ENCODE assay signal across 13 cellular contexts in genomic region chr2:3644246-3644525, GRCh38. TPM values are rescaled to one million over a fixed set of nuclear protein-coding genes. Genes with fewer than 3 reads are reported as not detected.
DNase-seq lines count a peak whose midpoint lies in the region; ATAC-seq and TF ChIP-seq lines count a peak whose summit lies in the region.
"Had no signal": no experiment of that assay in that cellular context is flagged by ENCODE, and none has a peak within 500 bp of the region (broad histone marks: within the 10 kb centered on the region; RNA-seq: fewer than 3 reads in every experiment).

No MANE protein-coding gene starts in this region.

- ATAC-seq in GM21529 (IDR thresholded peaks at IDR 0.05; ENCODE audit: unreplicated experiment) (peak; percentile 80), HG03064 (IDR thresholded peaks at IDR 0.05; ENCODE audit: low read depth, unreplicated experiment) (peak; percentile 82)
- ATAC-seq: Panc1 had no signal

- DNase-seq in SKM-1 treated with dmso at 0.1 percent for 144 hours (lab: John Stamatoyannopoulos, UW; ENCODE audit: unreplicated experiment) (peak; percentile 47), SKM-1 (lab: John Stamatoyannopoulos, UW; ENCODE audit: unreplicated experiment) (no peak), osteoblast (ENCODE audit: insufficient read length, low spot score, missing footprints) (peak; percentile 73), NCI-H1436 treated with DMSO at 0.1 percent for 48 hours (lab: John Stamatoyannopoulos, UW) (no peak), cerebellar cortex (ENCODE audit: low spot score) (no peak)
- DNase-seq in stimulated activated naive CD4-positive, alpha-beta T cell (lab: John Stamatoyannopoulos, UW) = no peak
- DNase-seq: GF-D8, NCI-H510A treated with DMSO at 0.1 percent for 48 hours, T-helper 1 cell had no signal

- H3K9me3 ChIP-seq in osteoblast (ENCODE audit: low read depth, low read length) = no peaks in the 10 kb centered on the region
- H3K9me3 ChIP-seq: thoracic aorta had no signal

- H3K4me3 ChIP-seq in osteoblast (ENCODE audit: insufficient read depth, low read length) = no peak overlapping the region
- H3K4me3 ChIP-seq: thoracic aorta had no signal

- no peak overlapping the region for H2AFZ ChIP-seq in osteoblast (ENCODE audit: low read length)

- H3K4me2 ChIP-seq in osteoblast (ENCODE audit: insufficient read depth, low read length) = no peak overlapping the region

- no peak for TF ChIP-seq CTCF in osteoblast (IDR thresholded peaks at IDR 0.05; ENCODE audit: extremely low read depth, low read depth, low read length)

- H3K4me1 ChIP-seq in osteoblast (ENCODE audit: insufficient read depth, low read length) = no peaks in the 10 kb centered on the region

- no peak overlapping the region for H3K27ac ChIP-seq in osteoblast (ENCODE audit: low read depth, low read length)
- H3K27ac ChIP-seq: thoracic aorta had no signal

- no peaks in the 10 kb centered on the region for H3K27me3 ChIP-seq in osteoblast (ENCODE audit: insufficient read depth, low read length)

- no peaks in the 10 kb centered on the region for H3K79me2 ChIP-seq in osteoblast (ENCODE audit: insufficient read depth, low read length)

- H4K20me1 ChIP-seq in osteoblast (ENCODE audit: insufficient read depth, low read length) = no peaks in the 10 kb centered on the region

- H3K36me3 ChIP-seq in osteoblast (ENCODE audit: insufficient read depth, low read length) = no peaks in the 10 kb centered on the region
- H3K36me3 ChIP-seq: thoracic aorta had no signal

RNA-seq across cellular contexts. Expression of gene ALLC, which starts 13.8 kb away (rescaled TPM):
- not detected in 2 replicates for total RNA-seq in osteoblast

RNA-seq across cellular contexts. Expression of gene COLEC11, which starts 49.3 kb away (rescaled TPM):
- total RNA-seq in osteoblast = under 0.01 and 0.36 TPM in 2 replicates

RNA-seq across cellular contexts. Expression of gene DCDC2C, which starts 59.2 kb away (rescaled TPM):
- not detected in 2 replicates for total RNA-seq in osteoblast

Comparison
In these comparisons a context has a peak if more than half of its experiments do, and no peak if none do; other contexts are left out.
1. DNase-seq: peak in SKM-1 treated with dmso at 0.1 percent for 144 hours (single experiment) and osteoblast (single experiment); none in SKM-1 (single experiment), stimulated activated naive CD4-positive, alpha-beta T cell (0 of 6), NCI-H1436 treated with DMSO at 0.1 percent for 48 hours (single experiment) and cerebellar cortex (single experiment).